ENCODE assay signal across 2 cellular contexts in genomic region chr7:123918309-123918708, GRCh38.
TF ChIP-seq lines count a peak whose summit lies in the region.

No MANE protein-coding gene starts in this region.

TF ChIP-seq in GM23338, 12 proteins besides CTCF, POLR2A, EP300 and RAD21:
- TF ChIP-seq, protein P1, sequence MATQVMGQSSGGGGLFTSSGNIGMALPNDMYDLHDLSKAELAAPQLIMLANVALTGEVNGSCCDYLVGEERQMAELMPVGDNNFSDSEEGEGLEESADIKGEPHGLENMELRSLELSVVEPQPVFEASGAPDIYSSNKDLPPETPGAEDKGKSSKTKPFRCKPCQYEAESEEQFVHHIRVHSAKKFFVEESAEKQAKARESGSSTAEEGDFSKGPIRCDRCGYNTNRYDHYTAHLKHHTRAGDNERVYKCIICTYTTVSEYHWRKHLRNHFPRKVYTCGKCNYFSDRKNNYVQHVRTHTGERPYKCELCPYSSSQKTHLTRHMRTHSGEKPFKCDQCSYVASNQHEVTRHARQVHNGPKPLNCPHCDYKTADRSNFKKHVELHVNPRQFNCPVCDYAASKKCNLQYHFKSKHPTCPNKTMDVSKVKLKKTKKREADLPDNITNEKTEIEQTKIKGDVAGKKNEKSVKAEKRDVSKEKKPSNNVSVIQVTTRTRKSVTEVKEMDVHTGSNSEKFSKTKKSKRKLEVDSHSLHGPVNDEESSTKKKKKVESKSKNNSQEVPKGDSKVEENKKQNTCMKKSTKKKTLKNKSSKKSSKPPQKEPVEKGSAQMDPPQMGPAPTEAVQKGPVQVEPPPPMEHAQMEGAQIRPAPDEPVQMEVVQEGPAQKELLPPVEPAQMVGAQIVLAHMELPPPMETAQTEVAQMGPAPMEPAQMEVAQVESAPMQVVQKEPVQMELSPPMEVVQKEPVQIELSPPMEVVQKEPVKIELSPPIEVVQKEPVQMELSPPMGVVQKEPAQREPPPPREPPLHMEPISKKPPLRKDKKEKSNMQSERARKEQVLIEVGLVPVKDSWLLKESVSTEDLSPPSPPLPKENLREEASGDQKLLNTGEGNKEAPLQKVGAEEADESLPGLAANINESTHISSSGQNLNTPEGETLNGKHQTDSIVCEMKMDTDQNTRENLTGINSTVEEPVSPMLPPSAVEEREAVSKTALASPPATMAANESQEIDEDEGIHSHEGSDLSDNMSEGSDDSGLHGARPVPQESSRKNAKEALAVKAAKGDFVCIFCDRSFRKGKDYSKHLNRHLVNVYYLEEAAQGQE (IDR thresholded peaks at IDR 0.05; ENCODE audit: unreplicated experiment): no peak
- no peak for TF ChIP-seq EZH2 (IDR thresholded peaks at IDR 0.05; ENCODE audit: low read depth, unreplicated experiment)
- TF ChIP-seq EZH2phosphoT487 (IDR thresholded peaks at IDR 0.05; ENCODE audit: unreplicated experiment): no peak
TF ChIP-seq in GM23338: peak in this region for 0.

TF ChIP-seq in K562, 482 proteins besides CTCF, POLR2A, EP300 and RAD21:
- no peak for TF ChIP-seq NEUROD1 (IDR thresholded peaks at IDR 0.05; ENCODE audit: borderline replicate concordance, low read depth, low read length, partially characterized antibody)
- TF ChIP-seq ZNF766 (CRISPR knock-in tag; conservative IDR thresholded peaks at IDR 0.05): peak; percentile 79; the same call in 1 of the 2 replicates
- TF ChIP-seq, protein P2, sequence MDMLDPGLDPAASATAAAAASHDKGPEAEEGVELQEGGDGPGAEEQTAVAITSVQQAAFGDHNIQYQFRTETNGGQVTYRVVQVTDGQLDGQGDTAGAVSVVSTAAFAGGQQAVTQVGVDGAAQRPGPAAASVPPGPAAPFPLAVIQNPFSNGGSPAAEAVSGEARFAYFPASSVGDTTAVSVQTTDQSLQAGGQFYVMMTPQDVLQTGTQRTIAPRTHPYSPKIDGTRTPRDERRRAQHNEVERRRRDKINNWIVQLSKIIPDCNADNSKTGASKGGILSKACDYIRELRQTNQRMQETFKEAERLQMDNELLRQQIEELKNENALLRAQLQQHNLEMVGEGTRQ (CRISPR knock-in tag; IDR thresholded peaks at IDR 0.05): peak; percentile 35; the same call in 1 of the 2 replicates
- no peak for TF ChIP-seq MIER1 (IDR thresholded peaks at IDR 0.05; ENCODE audit: low read depth)
- TF ChIP-seq L3MBTL2 (IDR thresholded peaks at IDR 0.05): peak; percentile 86
- peak; percentile 60 for TF ChIP-seq MGA (IDR thresholded peaks at IDR 0.05)
- TF ChIP-seq CXXC5 (CRISPR knock-in tag; IDR thresholded peaks at IDR 0.05): 0 out of 2 replicates have a peak, but pooled peaks have one; percentile 5
